In the genomic region with DNA sequence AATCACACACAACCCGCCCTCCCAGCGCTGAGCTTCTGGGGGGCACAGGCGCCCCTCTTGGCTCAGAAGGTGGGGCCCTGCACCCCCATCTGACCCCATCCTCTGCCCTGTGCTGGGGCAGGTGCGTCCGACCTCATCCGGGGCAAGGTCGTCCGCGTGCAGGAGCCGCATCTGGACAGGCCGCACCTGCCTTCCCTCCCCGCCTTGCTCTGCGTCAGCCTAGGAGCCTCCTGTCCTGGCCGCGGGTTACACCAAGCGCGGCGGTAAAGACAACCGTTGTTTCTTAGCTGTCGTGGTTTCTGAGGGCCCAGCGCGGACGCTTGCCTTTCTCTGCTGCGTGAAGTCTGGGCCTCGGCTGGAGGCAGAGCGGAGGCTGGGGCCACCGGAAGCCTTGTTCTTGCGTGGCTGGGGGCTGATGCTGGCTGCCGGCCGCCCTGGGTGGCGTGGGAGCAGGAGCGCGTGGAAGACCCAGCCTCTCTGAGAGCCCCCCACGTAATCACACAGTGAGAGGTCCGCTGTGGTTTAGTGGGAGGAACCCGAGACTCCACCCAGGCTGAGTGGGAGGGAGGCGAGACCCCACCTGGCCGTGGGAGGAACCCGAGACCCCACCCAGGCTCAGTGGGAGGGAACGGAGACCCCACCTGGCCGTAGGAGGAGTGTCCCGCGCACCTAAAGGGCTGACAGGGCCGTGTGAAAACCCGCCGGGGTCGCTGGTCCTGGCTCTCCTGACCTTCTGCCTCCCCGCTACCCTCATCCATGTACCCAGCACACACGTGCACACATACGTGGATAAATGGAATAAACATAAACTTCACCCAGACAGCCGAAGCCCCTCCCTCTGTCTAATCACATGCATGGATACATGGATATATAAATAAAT, we compare ENCODE assay signal across 20 cellular contexts. TPM values are rescaled to one million over a fixed set of nuclear protein-coding genes. Genes with fewer than 3 reads are reported as not detected.
DNase-seq lines count a peak whose midpoint lies in the region; ATAC-seq, FAIRE-seq and TF ChIP-seq lines count a peak whose summit lies in the region.
"Had no signal": no experiment of that assay in that cellular context is flagged by ENCODE, and none has a peak within 500 bp of the region (broad histone marks: within the 10 kb centered on the region; RNA-seq: fewer than 3 reads in every experiment).

No MANE protein-coding gene starts in this region.

- H3K9me3 ChIP-seq in HEK293 (ENCODE audit: control insufficient read depth, insufficient read depth, low read depth, low read length) (no peaks in the 10 kb centered on the region), HepG2 (ENCODE audit: low read length) (no peaks in the 10 kb centered on the region), testis (no peaks in the 10 kb centered on the region), body of pancreas (no peaks in the 10 kb centered on the region)
- H3K9me3 ChIP-seq in CD4-positive, alpha-beta memory T cell (ENCODE audit: control insufficient read depth in 1 of 2, low read length in 2 of 2): no peaks in the 10 kb centered on the region
- H3K9me3 ChIP-seq: A549, SJSA1 had no signal

- H3K27ac Mint-ChIP-seq in activated CD8-positive, alpha-beta memory T cell treated with anti-CD3 and anti-CD28 coated beads, Interleukin-2, amount 10 ng/mL, durations not matched to agents 7 days and 5 days: no peak overlapping the region
- H3K27ac Mint-ChIP-seq in CD4-positive, alpha-beta memory T cell: no peak overlapping the region
- H3K27ac Mint-ChIP-seq: HFFc6 had no signal

- no peak for TF ChIP-seq RAD21 in HepG2 (CRISPR knock-in tag; IDR thresholded peaks at IDR 0.05)

- intact Hi-C loops in HepG2 (cut with micrococcal nuclease; ENCODE audit: unreplicated experiment) (no loop called here), testis (cut with DNase I; ENCODE audit: low total_unique reads) (no loop called here), body of pancreas (cut with DNase I) (no loop called here)
- intact Hi-C loops in CD4-positive, alpha-beta memory T cell (cut with micrococcal nuclease): no loop called here

- H3K4me1 ChIP-seq in HEK293 (ENCODE audit: control insufficient read depth, insufficient read depth, low read length) (no peaks in the 10 kb centered on the region), HepG2 (ENCODE audit: insufficient read depth, low read length) (peaks cover 34% of the 10 kb centered on the region), testis (no peaks in the 10 kb centered on the region), body of pancreas (no peaks in the 10 kb centered on the region)
- H3K4me1 ChIP-seq in CD4-positive, alpha-beta memory T cell (ENCODE audit: insufficient read depth, low read length): no peaks in the 10 kb centered on the region
- H3K4me1 ChIP-seq: A549, SJSA1 had no signal

- H3K79me2 ChIP-seq in HepG2 (ENCODE audit: insufficient read depth, low read length): no peaks in the 10 kb centered on the region

- CTCF ChIA-PET in activated CD8-positive, alpha-beta memory T cell treated with anti-CD3 and anti-CD28 coated beads, Interleukin-2, amount 10 ng/mL, durations not matched to agents 7 days and 5 days (lab: Charles Lee): no interaction called here
- CTCF ChIA-PET in HEK293 (lab: Yijun Ruan, JAX) (interaction anchor here (0.6 kb wide), 1 partner anchor 211 kb away, joined by 3 read pairs; no protein-coding TSS in a partner anchor), HepG2 (lab: Yijun Ruan, JAX; ENCODE audit: low intra/inter-chr PET ratio, low total read pairs) (no interaction called here)
- CTCF ChIA-PET in CD4-positive, alpha-beta memory T cell (lab: Charles Lee; ENCODE audit: partially characterized antibody): no interaction called here

- TF ChIP-seq CTCF in HEK293 (tag by site-specific recombination; IDR thresholded peaks at IDR 0.05) (no peak), HepG2 (CRISPR knock-in tag; IDR thresholded peaks at IDR 0.05) (no peak), testis (IDR thresholded peaks at IDR 0.05) (no peak), body of pancreas (IDR thresholded peaks at IDR 0.05) (no peak)

- H3K36me3 Mint-ChIP-seq in activated CD8-positive, alpha-beta memory T cell treated with anti-CD3 and anti-CD28 coated beads, Interleukin-2, amount 10 ng/mL, durations not matched to agents 7 days and 5 days: no peaks in the 10 kb centered on the region
- no peaks in the 10 kb centered on the region for H3K36me3 Mint-ChIP-seq in CD4-positive, alpha-beta memory T cell

- H3K9ac ChIP-seq in HepG2 (ENCODE audit: insufficient read depth, low read depth, low read length): no peak overlapping the region
- H3K9ac ChIP-seq: KMS-11 had no signal

- TF ChIP-seq EP300 in HepG2 (IDR thresholded peaks at IDR 0.05; ENCODE audit: low read depth in 2 of 2, low read length in 2 of 2): no peak
- no peak for TF ChIP-seq EP300 in HepG2 (CRISPR knock-in tag; IDR thresholded peaks at IDR 0.05; ENCODE audit: borderline replicate concordance)

- H3K27me3 Mint-ChIP-seq in activated CD8-positive, alpha-beta memory T cell treated with anti-CD3 and anti-CD28 coated beads, Interleukin-2, amount 10 ng/mL, durations not matched to agents 7 days and 5 days: no peaks in the 10 kb centered on the region
- peaks cover 0 to 6% of the 10 kb centered on the region in 2 donors for H3K27me3 Mint-ChIP-seq in CD4-positive, alpha-beta memory T cell

- no peak overlapping the region for H3K4me3 Mint-ChIP-seq in activated CD8-positive, alpha-beta memory T cell treated with anti-CD3 and anti-CD28 coated beads, Interleukin-2, amount 10 ng/mL, durations not matched to agents 7 days and 5 days
- no peak overlapping the region for H3K4me3 Mint-ChIP-seq in CD4-positive, alpha-beta memory T cell
- H3K4me3 Mint-ChIP-seq: HFFc6 had no signal

- in situ Hi-C loops in HepG2 (cut with HindIII; ENCODE audit: extremely low pct_ligation_motif_present, low pct_unique_long_range_greater_than_20kb): no loop called here

- no peak overlapping the region for H3K4me3 ChIP-seq in HEK293 (ENCODE audit: low read depth, low read length)
- no peak overlapping the region for H3K4me3 ChIP-seq in HepG2 (replicated peaks in 1 of 3; ENCODE audit: insufficient read depth in 1 of 3, low read depth in 2 of 3, low read length in 3 of 3)
- peak overlapping the region in 1 of 2 donors; percentile 23 for H3K4me3 ChIP-seq in testis
- no peak overlapping the region for H3K4me3 ChIP-seq in CD4-positive, alpha-beta memory T cell (ENCODE audit: low read length in 2 of 2)
- H3K4me3 ChIP-seq in body of pancreas: no peak overlapping the region
- H3K4me3 ChIP-seq: A549, SJSA1 had no signal

- H3K4me1 Mint-ChIP-seq in activated CD8-positive, alpha-beta memory T cell treated with anti-CD3 and anti-CD28 coated beads, Interleukin-2, amount 10 ng/mL, durations not matched to agents 7 days and 5 days: no peaks in the 10 kb centered on the region
- H3K4me1 Mint-ChIP-seq in CD4-positive, alpha-beta memory T cell: no peaks in the 10 kb centered on the region

- no peaks in the 10 kb centered on the region for H3K36me3 ChIP-seq in HEK293 (ENCODE audit: control insufficient read depth in 2 of 2, insufficient read depth in 1 of 2, low read length in 2 of 2)
- no peaks in the 10 kb centered on the region for H3K36me3 ChIP-seq in HepG2 (replicated peaks in 1 of 2; ENCODE audit: control insufficient read depth in 1 of 2, insufficient read depth in 2 of 2, low read length in 2 of 2)
- no peaks in the 10 kb centered on the region for H3K36me3 ChIP-seq in testis (ENCODE audit: low read depth, missing control alignments)
- no peaks in the 10 kb centered on the region for H3K36me3 ChIP-seq in CD4-positive, alpha-beta memory T cell (ENCODE audit: insufficient read depth, low read length)
- no peaks in the 10 kb centered on the region for H3K36me3 ChIP-seq in body of pancreas (replicated peaks in 1 of 2; ENCODE audit: insufficient read depth in 1 of 2, low read depth in 2 of 2)
- H3K36me3 ChIP-seq: SJSA1 had no signal

- no peaks in the 10 kb centered on the region for H4K20me1 ChIP-seq in HepG2 (ENCODE audit: insufficient read depth, low read length)

- peak; percentile 18 for DNase-seq in activated CD8-positive, alpha-beta memory T cell treated with anti-CD3 and anti-CD28 coated beads, Interleukin-2, amount 10 ng/mL, durations not matched to agents 7 days and 5 days
- DNase-seq in activated CD8-positive, alpha-beta memory T cell treated with anti-CD3 and anti-CD28 coated beads, Interleukin-2, amount 50 U/mL, for 4 hours: no peak
- no peak for DNase-seq in HepG2 (ENCODE audit: low spot score)
- peak; percentile 14 for DNase-seq in testis
- DNase-seq in CD4-positive, alpha-beta memory T cell: no peak
- DNase-seq in body of pancreas: no peak
- DNase-seq: GOT3, HFFc6, NCI-H1048, NCI-H1436 treated with DMSO at 0.1 percent for 48 hours, NCI-H226, OCI-M1 had no signal

- BruUV-seq in HepG2 (replicated peaks; lab: Mats Ljungman, UMichigan): no TSS peak

- no peak overlapping the region for H3K27ac ChIP-seq in HEK293 (ENCODE audit: extremely low read depth, low read depth, low read length)
- H3K27ac ChIP-seq in HepG2 (ENCODE audit: extremely low read length, insufficient read depth, low read length): no peak overlapping the region
- H3K27ac ChIP-seq in testis: no peak overlapping the region
- no peak overlapping the region for H3K27ac ChIP-seq in CD4-positive, alpha-beta memory T cell (ENCODE audit: low read depth, low read length)
- no peak overlapping the region for H3K27ac ChIP-seq in body of pancreas
- H3K27ac ChIP-seq: A549, C4-2B, KMS-11, SJSA1 had no signal

- WGBS in HepG2 (ENCODE audit: low lambda C conversion rate): 73% methylated on average over 22 of the region's 51 CpGs
- WGBS in testis, 2 donors: 63 to 69% methylated on average over 30 to 46 of the region's 51 CpGs
- WGBS in body of pancreas, 2 donors: 88 to 89% methylated on average over 28 to 48 of the region's 51 CpGs

- H3K27me3 ChIP-seq in HepG2 (ENCODE audit: control insufficient read depth in 1 of 2, insufficient read depth in 2 of 2, low read length in 2 of 2) (peaks cover 3 to 16% of the 10 kb centered on the region in 2 experiments; a peak in 3 of 5 replicates), testis (no peaks in the 10 kb centered on the region), body of pancreas (no peaks in the 10 kb centered on the region)
- H3K27me3 ChIP-seq in CD4-positive, alpha-beta memory T cell (ENCODE audit: insufficient read depth, low read length): no peaks in the 10 kb centered on the region
- H3K27me3 ChIP-seq: SJSA1 had no signal

- no peak overlapping the region for H2AFZ ChIP-seq in HepG2 (ENCODE audit: low read length)

- no peak for FAIRE-seq in HepG2 (lab: Jason Lieb, UNC)
- FAIRE-seq: A549 had no signal

- no peak for TF ChIP-seq POLR2A in HepG2 (IDR thresholded peaks at IDR 0.05; ENCODE audit: insufficient read depth in 1 of 2, low read depth in 2 of 2, low read length in 2 of 2)
- no peak for TF ChIP-seq POLR2A in testis (IDR thresholded peaks at IDR 0.05)
- no peak for TF ChIP-seq POLR2A in body of pancreas (IDR thresholded peaks at IDR 0.05)

- H3K9me3 Mint-ChIP-seq in activated CD8-positive, alpha-beta memory T cell treated with anti-CD3 and anti-CD28 coated beads, Interleukin-2, amount 10 ng/mL, durations not matched to agents 7 days and 5 days (ENCODE audit: low read depth): no peaks in the 10 kb centered on the region
- no peaks in the 10 kb centered on the region for H3K9me3 Mint-ChIP-seq in CD4-positive, alpha-beta memory T cell

- POLR2A ChIA-PET in HEK293 (lab: Yijun Ruan, JAX) (no interaction called here), HepG2 (lab: Yijun Ruan, JAX) (no interaction called here)
- POLR2A ChIA-PET in CD4-positive, alpha-beta memory T cell (lab: Charles Lee; ENCODE audit: partially characterized antibody): no interaction called here

- ATAC-seq in activated CD8-positive, alpha-beta memory T cell treated with anti-CD3 and anti-CD28 coated beads, Interleukin-2, amount 10 ng/mL, durations not matched to agents 7 days and 5 days: no peak
- ATAC-seq in HepG2 (no peak), esophagus mucosa (no peak), body of pancreas (no peak)
- ATAC-seq: A549 had no signal

- no peak overlapping the region for H3K4me2 ChIP-seq in HepG2 (ENCODE audit: low read depth, low read length)
- H3K4me2 ChIP-seq: A549, KMS-11 had no signal

RNA-seq across cellular contexts. Expression of a gene that starts 51.8 kb away (rescaled TPM):
- total RNA-seq in activated CD8-positive, alpha-beta memory T cell treated with anti-CD3 and anti-CD28 coated beads, Interleukin-2, amount 10 ng/mL, durations not matched to agents 7 days and 5 days: not detected
- total RNA-seq in HepG2 (2016; rRNA removed; fragmentation: Illumina TruSeq; extraction: Trizol) (not detected in 2 replicates), testis (1 to 10 TPM; 7.2 to 7.6 TPM), esophagus mucosa (0.20 TPM), body of pancreas (not detected)
- total RNA-seq in HepG2 (2016; cell fraction: cytosol; rRNA removed; fragmentation: Illumina TruSeq; extraction: Trizol; ENCODE audit: low read depth): not detected in 2 replicates
- not detected in 2 replicates for total RNA-seq in HepG2 (2016; cell fraction: insoluble cytoplasmic fraction; rRNA removed; fragmentation: Illumina TruSeq; extraction: Trizol)
- not detected in 2 replicates for total RNA-seq in HepG2 (2016; cell fraction: membrane; rRNA removed; fragmentation: Illumina TruSeq; extraction: Trizol)
- not detected in 2 replicates for total RNA-seq in HepG2 (2016; cell fraction: nucleus; rRNA removed; fragmentation: Illumina TruSeq; extraction: Trizol)
- polyA plus RNA-seq in HepG2 (2011; rRNA removed) (not detected in 2 replicates), testis (ENCODE audit: insufficient read depth, low read depth, low replicate concordance) (0.50 TPM)
- not detected in 2 replicates for polyA plus RNA-seq in HepG2 (2011; cell fraction: cytosol; rRNA removed)
- polyA plus RNA-seq in HepG2 (2011; cell fraction: nucleus; rRNA removed): 0.14 TPM in 1 of 2 replicates, not detected in the other
- 0.13 and 0.20 TPM in 2 replicates for polyA plus RNA-seq in HepG2 (2012)
- not detected in 2 replicates for polyA plus RNA-seq in HepG2 (2016; cell fraction: cytosol; fragmentation: Illumina TruSeq; extraction: Trizol; ENCODE audit: low read depth)
- not detected in 2 replicates for polyA plus RNA-seq in HepG2 (2016; cell fraction: insoluble cytoplasmic fraction; fragmentation: Illumina TruSeq; extraction: Trizol; ENCODE audit: low read depth)
- polyA plus RNA-seq in HepG2 (2016; cell fraction: membrane; fragmentation: Illumina TruSeq; extraction: Trizol; ENCODE audit: low read depth): not detected in 2 replicates
- not detected in 2 replicates for polyA plus RNA-seq in HepG2 (2016; cell fraction: nucleus; fragmentation: Illumina TruSeq; extraction: Trizol; ENCODE audit: insufficient read depth, low read depth)
- 0.16 TPM in 1 of 2 replicates, not detected in the other for polyA minus RNA-seq in HepG2 (2011; rRNA and poly(A)+ RNA removed; ENCODE audit: low replicate concordance)
- polyA minus RNA-seq in HepG2 (2011; cell fraction: cytosol; rRNA and poly(A)+ RNA removed): not detected in 2 replicates
- not detected in 2 replicates for polyA minus RNA-seq in HepG2 (2011; cell fraction: nucleus; rRNA and poly(A)+ RNA removed)
- total RNA-seq in CD4-positive, alpha-beta memory T cell: not detected
- not detected for polyA plus RNA-seq in CD4-positive, alpha-beta memory T cell
- total RNA-seq: HFFc6, M059J, RPMI7951, SJSA1 had no signal
- polyA plus RNA-seq: A549 had no signal

Comparison
In these comparisons a context has a peak if more than half of its experiments do, and no peak if none do; other contexts are left out.
1. DNase-seq: peak in activated CD8-positive, alpha-beta memory T cell treated with anti-CD3 and anti-CD28 coated beads, Interleukin-2, amount 10 ng/mL, durations not matched to agents 7 days and 5 days (single experiment) and testis (single experiment); none in activated CD8-positive, alpha-beta memory T cell treated with anti-CD3 and anti-CD28 coated beads, Interleukin-2, amount 50 U/mL, for 4 hours (single experiment), HepG2 (single experiment), CD4-positive, alpha-beta memory T cell (0 of 5) and body of pancreas (0 of 4).